Comparison of ENCODE assay signal across 8 cellular contexts in the genomic region with DNA sequence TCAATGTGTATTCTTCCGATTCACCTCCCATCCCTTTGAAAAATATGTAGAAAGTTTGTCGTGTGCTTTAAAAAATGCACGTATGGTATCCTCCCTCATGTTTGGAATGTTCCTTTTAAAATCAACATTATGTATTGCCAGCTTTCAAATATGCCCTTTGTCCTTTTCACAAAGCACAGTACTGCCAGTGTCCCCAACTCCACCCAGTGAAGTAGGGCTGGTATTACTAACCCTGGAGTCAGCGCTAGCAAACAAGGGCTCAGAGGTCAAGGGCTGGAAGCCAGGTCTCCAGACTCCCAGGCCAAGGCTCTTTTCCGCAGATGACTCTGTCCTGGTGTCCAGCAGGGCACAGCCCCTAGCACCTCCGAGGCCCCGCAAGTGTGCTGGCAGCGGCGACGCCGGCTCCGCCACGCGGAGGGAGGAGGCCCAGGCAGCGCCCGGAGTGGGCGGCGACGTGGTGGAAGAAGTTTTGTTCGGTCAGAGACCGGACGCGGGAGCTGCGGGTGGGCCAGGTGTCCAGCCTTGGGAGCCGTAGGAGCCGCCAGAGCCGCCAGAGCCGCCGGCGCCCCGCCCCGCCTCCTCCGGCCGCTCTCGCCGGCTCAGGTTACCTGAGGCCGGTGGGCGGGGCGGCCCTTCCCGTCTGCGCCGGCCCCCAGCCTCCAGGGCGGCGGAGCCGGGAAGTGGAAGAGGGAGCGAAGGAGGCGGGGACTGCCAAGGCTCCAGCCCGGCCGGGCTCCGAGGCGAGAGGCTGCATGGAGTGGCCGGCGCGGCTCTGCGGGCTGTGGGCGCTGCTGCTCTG. TPM values are rescaled to one million over a fixed set of nuclear protein-coding genes. Genes with fewer than 3 reads are reported as not detected.
DNase-seq lines count a peak whose midpoint lies in the region; ATAC-seq, FAIRE-seq and TF ChIP-seq lines count a peak whose summit lies in the region.

A gene (plus strand): TSS at position 720 of the 799 bp plus-strand sequence. CDS start 33 bp downstream, at position 753.

- H3K79me2 ChIP-seq in OCI-LY3 (ENCODE audit: low read length), result no peaks in the 10 kb centered on the region
- H3K79me2 ChIP-seq in astrocyte (ENCODE audit: insufficient read depth, low read length), result no peaks in the 10 kb centered on the region

- peak; percentile 96 for FAIRE-seq in astrocyte (lab: Jason Lieb, UNC)

- POLR2A ChIA-PET in BJ (lab: Charles Lee), result no interaction called here

- no peaks in the 10 kb centered on the region for H3K27me3 ChIP-seq in BJ (ENCODE audit: control insufficient read depth, insufficient read depth, low read length)
- H3K27me3 ChIP-seq in HUES64 (ENCODE audit: insufficient read depth, low read length), result peaks cover 23% of the 10 kb centered on the region
- peaks cover 24% of the 10 kb centered on the region for H3K27me3 ChIP-seq in OCI-LY3 (ENCODE audit: low read depth, low read length)
- H3K27me3 ChIP-seq in astrocyte (ENCODE audit: insufficient read depth, low read length), result no peaks in the 10 kb centered on the region
- H3K27me3 ChIP-seq in left ventricle myocardium inferior (ENCODE audit: low read depth), result no peaks in the 10 kb centered on the region

- H3K4me1 Mint-ChIP-seq in astrocyte (ENCODE audit: low read depth, unreplicated experiment), result peaks cover 15% of the 10 kb centered on the region

- H3K27ac Mint-ChIP-seq in astrocyte (ENCODE audit: unreplicated experiment), result peak within 1 kb of the TSS; percentile 83

- H3K4me1 ChIP-seq in HUES64 (ENCODE audit: insufficient read depth, low read length), result no peaks in the 10 kb centered on the region
- H3K4me1 ChIP-seq in OCI-LY3 (ENCODE audit: low read length), result peaks cover 29% of the 10 kb centered on the region
- H3K4me1 ChIP-seq in astrocyte (ENCODE audit: insufficient read depth, low read length), result peaks cover 19% of the 10 kb centered on the region
- H3K4me1 ChIP-seq in left ventricle myocardium inferior, result peaks cover 19% of the 10 kb centered on the region

- H3K27ac ChIP-seq in HUES64 (ENCODE audit: low read depth, low read length) (peak within 1 kb of the TSS; percentile 62; the same call in 1 of the 2 replicates), OCI-LY3 (ENCODE audit: low read length) (no peak within 1 kb of the TSS), astrocyte (ENCODE audit: low read depth, low read length) (peak within 1 kb of the TSS; percentile 65), left ventricle myocardium inferior (replicated peaks) (peak within 1 kb of the TSS; percentile 89)

- DNase-seq in BJ (ENCODE audit: low read depth) (no peak), astrocyte (ENCODE audit: low read depth) (peak; percentile 69), left ventricle myocardium inferior (peak; percentile 76), posterior vena cava (ENCODE audit: low spot score) (peak; percentile 92), superior temporal gyrus (ENCODE audit: extremely low spot score) (no peak)

- CTCF ChIA-PET in BJ (lab: Yijun Ruan, JAX), result no interaction called here

- no peaks in the 10 kb centered on the region for H3K27me3 Mint-ChIP-seq in astrocyte (ENCODE audit: low read depth, unreplicated experiment)

- H2AFZ ChIP-seq in OCI-LY3 (ENCODE audit: low read depth, low read length) (peak within 1 kb of the TSS; percentile 73), astrocyte (ENCODE audit: low read depth, low read length) (peak within 1 kb of the TSS; percentile 87)

- H3K36me3 Mint-ChIP-seq in astrocyte (ENCODE audit: low read depth, unreplicated experiment), result no peaks in the 10 kb centered on the region

- WGBS in HUES64, result 5% methylated on average over 55 of the region's 56 CpGs

- H3K9ac ChIP-seq in HUES64 (ENCODE audit: low read depth, low read length) (peak within 1 kb of the TSS; percentile 56), OCI-LY3 (ENCODE audit: low read length) (peak within 1 kb of the TSS; percentile 26; the same call in 1 of the 2 replicates), astrocyte (ENCODE audit: low read length) (peak within 1 kb of the TSS; percentile 79)

- TF ChIP-seq CTCF in BJ (IDR thresholded peaks at IDR 0.05; ENCODE audit: insufficient read depth, low read depth, low read length) (no peak), OCI-LY3 (IDR thresholded peaks at IDR 0.05; ENCODE audit: low read depth, low read length) (no peak), astrocyte (IDR thresholded peaks at IDR 0.05; ENCODE audit: insufficient read depth, low read depth, low read length) (no peak), left ventricle myocardium inferior (IDR thresholded peaks at IDR 0.05; ENCODE audit: borderline replicate concordance) (no peak)

- peak; percentile 79 for ATAC-seq in GM19438 (IDR thresholded peaks at IDR 0.05; ENCODE audit: low read depth, unreplicated experiment)

- no peaks in the 10 kb centered on the region for H3K9me3 ChIP-seq in HUES64 (ENCODE audit: insufficient read depth, low read depth, low read length)
- no peaks in the 10 kb centered on the region for H3K9me3 ChIP-seq in OCI-LY3 (ENCODE audit: insufficient read depth, low read length)
- no peaks in the 10 kb centered on the region for H3K9me3 ChIP-seq in astrocyte (ENCODE audit: insufficient read depth, low read depth, low read length)
- H3K9me3 ChIP-seq in left ventricle myocardium inferior (replicated peaks), result no peaks in the 10 kb centered on the region

- peak within 1 kb of the TSS; percentile 85 for H3K4me3 Mint-ChIP-seq in astrocyte (ENCODE audit: unreplicated experiment)

- H3K4me3 ChIP-seq in BJ (ENCODE audit: low read depth, low read length) (peak within 1 kb of the TSS; percentile 63), HUES64 (ENCODE audit: low read length) (peak within 1 kb of the TSS; percentile 60), OCI-LY3 (ENCODE audit: low read length) (peak within 1 kb of the TSS; percentile 79), astrocyte (ENCODE audit: insufficient read depth, low read depth, low read length) (peak within 1 kb of the TSS; percentile 64), left ventricle myocardium inferior (peak within 1 kb of the TSS; percentile 74)

- intact Hi-C loops in left ventricle myocardium inferior (cut with micrococcal nuclease), result no loop called here
- intact Hi-C loops in posterior vena cava (cut with DNase I), result no loop called here

- H3K9me3 Mint-ChIP-seq in astrocyte (ENCODE audit: unreplicated experiment), result no peaks in the 10 kb centered on the region

- no peaks in the 10 kb centered on the region for H4K20me1 ChIP-seq in OCI-LY3 (ENCODE audit: insufficient read depth, low read length)
- no peaks in the 10 kb centered on the region for H4K20me1 ChIP-seq in astrocyte (ENCODE audit: insufficient read depth, low read length)

- peak within 1 kb of the TSS; percentile 98 for H3K4me2 ChIP-seq in OCI-LY3 (ENCODE audit: low read length)
- H3K4me2 ChIP-seq in astrocyte (ENCODE audit: low read length), result peak within 1 kb of the TSS; percentile 84

- H3K36me3 ChIP-seq in BJ (ENCODE audit: control insufficient read depth, insufficient read depth, low read length) (no peaks in the 10 kb centered on the region), HUES64 (ENCODE audit: insufficient read depth, low read length) (no peaks in the 10 kb centered on the region), OCI-LY3 (replicated peaks; ENCODE audit: low read depth, low read length) (no peaks in the 10 kb centered on the region), astrocyte (ENCODE audit: insufficient read depth, low read length) (no peaks in the 10 kb centered on the region), left ventricle myocardium inferior (no peaks in the 10 kb centered on the region)

RNA-seq across cellular contexts. Expression of the gene that starts here (rescaled TPM):
- polyA plus RNA-seq in BJ (2011; rRNA removed), result 27.7 and 51.5 TPM in 2 replicates
- polyA minus RNA-seq in BJ (2011; rRNA and poly(A)+ RNA removed), result 12.7 and 17.2 TPM in 2 replicates
- polyA plus RNA-seq in HUES64 (2013, experiment 1 of 2), result 8.0 TPM
- polyA plus RNA-seq in HUES64 (2013, experiment 2 of 2), result 10.8 TPM
- total RNA-seq in astrocyte (39.3 and 41.1 TPM in 2 replicates), left ventricle myocardium inferior (14.8 TPM), posterior vena cava (10 to 100 TPM; 54.1 to 79.0 TPM)

Comparison
In these comparisons a context has a peak if more than half of its experiments do, and no peak if none do; other contexts are left out.
1. DNase-seq: peak in astrocyte (single experiment), left ventricle myocardium inferior (single experiment) and posterior vena cava (single experiment); none in BJ (single experiment) and superior temporal gyrus (single experiment).
2. H3K9ac ChIP-seq: peak in every context shown above with its lines; median percentile 79 in astrocyte; 56 in HUES64; 26 in OCI-LY3.
3. Peak in every context shown above with its lines, with median percentiles within 50 percentile points of each other: H3K4me3 ChIP-seq.